15 cellular contexts compared by ENCODE assay signal in the genomic region with DNA sequence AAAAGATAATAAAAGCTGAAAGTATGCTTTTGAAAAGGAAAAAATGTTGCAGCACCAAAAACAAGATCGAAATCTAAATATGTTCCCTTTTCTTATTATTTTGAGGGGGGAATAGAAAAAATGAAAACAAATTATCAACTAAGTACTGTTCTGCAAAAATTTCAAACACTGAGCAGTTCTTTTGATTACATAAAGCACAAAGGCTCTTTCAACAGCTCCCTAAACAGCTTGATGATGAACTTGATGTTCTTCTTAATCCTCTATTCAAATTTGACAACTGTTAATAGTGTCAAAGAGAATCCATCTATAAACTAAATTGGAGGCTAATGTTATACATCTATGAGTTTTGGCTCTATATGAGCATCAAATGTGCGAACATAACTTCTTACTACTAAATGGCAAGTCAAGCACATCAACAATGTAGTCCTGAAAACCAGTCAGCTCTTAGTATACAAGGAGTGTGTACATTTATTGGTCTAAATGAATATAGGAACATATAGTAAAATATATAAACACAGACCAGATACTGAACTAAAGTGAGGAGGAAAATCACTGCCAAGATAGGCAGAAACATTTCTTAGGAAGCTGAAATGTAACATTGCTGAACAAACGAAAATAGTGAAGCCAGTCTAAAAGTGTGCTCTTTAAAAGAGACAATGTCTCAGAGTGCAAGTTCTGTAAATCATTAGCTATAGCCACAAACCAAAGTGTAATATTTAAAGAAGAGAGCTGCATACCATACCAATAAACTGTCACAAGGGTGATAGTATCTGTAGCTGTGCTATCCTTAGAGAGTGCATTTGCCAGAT.
DNase-seq lines count a peak whose midpoint lies in the region; ATAC-seq and TF ChIP-seq lines count a peak whose summit lies in the region.
"Had no signal": no experiment of that assay in that cellular context is flagged by ENCODE, and none has a peak within 500 bp of the region (broad histone marks: within the 10 kb centered on the region; RNA-seq: fewer than 3 reads in every experiment).

No MANE protein-coding gene starts in this region.

- H3K27me3 Mint-ChIP-seq in activated T-cell treated with anti-CD3 and anti-CD28 coated beads, Interleukin-2, amount 50 U/mL, for 72 hours (ENCODE audit: low read depth) = no peaks in the 10 kb centered on the region
- H3K27me3 Mint-ChIP-seq: activated B cell treated with CpG ODN at 0.5 μM for 24 hours; effector memory CD8-positive, alpha-beta T cell; stimulated activated naive CD8-positive, alpha-beta T cell treated with anti-CD3 and anti-CD28 coated beads, Interleukin-15, Interleukin-2, amounts not matched to agents 100 ng/mL and 50 ng/mL, for 24 hours had no signal

- no peaks in the 10 kb centered on the region for H3K4me1 Mint-ChIP-seq in activated T-cell treated with anti-CD3 and anti-CD28 coated beads, Interleukin-2, amount 50 U/mL, for 72 hours (ENCODE audit: low read depth)
- H3K4me1 Mint-ChIP-seq: activated B cell treated with CpG ODN at 0.5 μM for 24 hours had no signal

- H3K4me3 Mint-ChIP-seq in activated T-cell treated with anti-CD3 and anti-CD28 coated beads, Interleukin-2, amount 50 U/mL, for 72 hours = no peak overlapping the region
- H3K4me3 Mint-ChIP-seq: activated B cell treated with CpG ODN at 0.5 μM for 24 hours; activated T-helper 1 cell treated with anti-CD3 and anti-CD28 coated beads, Interleukin-12 subunit alpha, Interleukin-12 subunit beta, Interleukin-2, Interleukin-4 antibody, amounts not matched to agents 30 ng/mL and 10 ng/mL and 1 ng/mL, durations not matched to agents 14 hours and 24 hours and 36 hours; effector memory CD8-positive, alpha-beta T cell; stimulated activated naive CD8-positive, alpha-beta T cell treated with anti-CD3 and anti-CD28 coated beads, Interleukin-15, Interleukin-2, amounts not matched to agents 100 ng/mL and 50 ng/mL, for 24 hours had no signal

- TF ChIP-seq CTCF in mucosa of descending colon (IDR thresholded peaks at IDR 0.05) = no peak

- no peaks in the 10 kb centered on the region for H3K36me3 Mint-ChIP-seq in activated T-cell treated with anti-CD3 and anti-CD28 coated beads, Interleukin-2, amount 50 U/mL, for 72 hours (ENCODE audit: insufficient read depth in 2 of 2)

- intact Hi-C loops in mucosa of descending colon (cut with DNase I, micrococcal nuclease) = no loop called here

- H3K4me3 ChIP-seq in mucosa of descending colon = no peak overlapping the region
- H3K4me3 ChIP-seq: prostate gland had no signal

- H3K9me3 Mint-ChIP-seq in activated T-cell treated with anti-CD3 and anti-CD28 coated beads, Interleukin-2, amount 50 U/mL, for 72 hours = peaks cover 0 to 1% of the 10 kb centered on the region in 2 donors

- peak; percentile 65 for ATAC-seq in GM19035 (IDR thresholded peaks at IDR 0.05; ENCODE audit: unreplicated experiment)
- ATAC-seq in HG02759 (IDR thresholded peaks at IDR 0.05; ENCODE audit: unreplicated experiment) = peak; percentile 95
- ATAC-seq in HG03520 (IDR thresholded peaks at IDR 0.05; ENCODE audit: unreplicated experiment) = peak; percentile 80
- peak; percentile 96 for ATAC-seq in mucosa of descending colon
- ATAC-seq in activated T-cell treated with anti-CD3 and anti-CD28 coated beads, Interleukin-2, amount 50 U/mL, for 72 hours (replicated peaks in 1 of 2) = no peak
- ATAC-seq: effector memory CD8-positive, alpha-beta T cell; Right ventricle myocardium inferior had no signal

- DNase-seq in mucosa of descending colon = no peak
- no peak for DNase-seq in cerebellar cortex (ENCODE audit: low spot score)
- no peak for DNase-seq in activated T-cell treated with anti-CD3 and anti-CD28 coated beads, Interleukin-2, amount 50 U/mL, for 72 hours
- no peak for DNase-seq in NCI-H1092 treated with DMSO at 0.1 percent for 48 hours (lab: John Stamatoyannopoulos, UW)
- no peak for DNase-seq in NCI-H345 treated with DMSO at 0.1 percent for 48 hours (lab: John Stamatoyannopoulos, UW; ENCODE audit: unreplicated experiment)
- DNase-seq: activated B cell treated with CpG ODN at 0.5 μM for 24 hours; effector memory CD8-positive, alpha-beta T cell; stimulated activated CD4-positive, alpha-beta T cell treated with anti-CD3 and anti-CD28 coated beads, Interleukin-2, amount 100 ng/mL, for 48 hours had no signal

- no peak overlapping the region for H3K27ac Mint-ChIP-seq in activated T-cell treated with anti-CD3 and anti-CD28 coated beads, Interleukin-2, amount 50 U/mL, for 72 hours
- H3K27ac Mint-ChIP-seq: activated B cell treated with CpG ODN at 0.5 μM for 24 hours; activated T-helper 1 cell treated with anti-CD3 and anti-CD28 coated beads, Interleukin-12 subunit alpha, Interleukin-12 subunit beta, Interleukin-2, Interleukin-4 antibody, amounts not matched to agents 30 ng/mL and 10 ng/mL and 1 ng/mL, durations not matched to agents 14 hours and 24 hours and 36 hours; effector memory CD8-positive, alpha-beta T cell; stimulated activated naive CD8-positive, alpha-beta T cell treated with anti-CD3 and anti-CD28 coated beads, Interleukin-15, Interleukin-2, amounts not matched to agents 100 ng/mL and 50 ng/mL, for 24 hours had no signal

- no peaks in the 10 kb centered on the region for H3K36me3 ChIP-seq in mucosa of descending colon (ENCODE audit: low read depth)
- H3K36me3 ChIP-seq: prostate gland had no signal

- H3K9me3 ChIP-seq in mucosa of descending colon = no peaks in the 10 kb centered on the region
- H3K9me3 ChIP-seq: prostate gland had no signal

- H3K4me1 ChIP-seq in mucosa of descending colon (ENCODE audit: low read depth) = no peaks in the 10 kb centered on the region
- H3K4me1 ChIP-seq: prostate gland had no signal

Comparison
In these comparisons a context has a peak if more than half of its experiments do, and no peak if none do; other contexts are left out.
1. ATAC-seq: peak in GM19035 (single experiment), HG02759 (single experiment), HG03520 (single experiment) and mucosa of descending colon (single experiment); none in activated T-cell treated with anti-CD3 and anti-CD28 coated beads, Interleukin-2, amount 50 U/mL, for 72 hours (0 of 2).